In the genomic region with DNA sequence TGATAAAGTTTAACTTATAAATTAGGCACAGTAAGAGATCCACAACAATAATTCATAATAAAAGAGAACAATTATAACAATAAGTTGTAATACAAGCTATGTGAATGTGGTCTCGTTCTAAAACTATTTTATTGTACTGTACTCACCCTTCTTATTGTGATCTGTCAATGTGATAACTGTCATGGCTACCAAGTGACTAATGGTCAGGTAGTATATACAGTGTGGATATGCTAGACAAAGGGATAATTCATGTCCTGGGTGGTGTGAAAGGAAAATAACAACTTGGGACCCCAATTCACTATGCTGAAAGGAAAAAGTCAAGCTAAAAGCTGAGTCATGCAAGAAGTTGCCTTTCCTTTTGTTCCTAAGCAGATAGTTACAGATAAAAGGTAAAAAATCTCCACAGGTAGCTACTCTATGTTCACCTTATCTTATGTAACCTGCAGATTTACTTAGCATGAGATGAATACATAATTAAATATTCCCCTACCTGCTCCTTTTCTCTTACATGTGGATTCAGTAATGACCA, we compare ENCODE assay signal across 34 cellular contexts. TPM values are rescaled to one million over a fixed set of nuclear protein-coding genes. Genes with fewer than 3 reads are reported as not detected.
"Had no signal": no experiment of that assay in that cellular context is flagged by ENCODE, and none has a peak within 500 bp of the region (broad histone marks: within the 10 kb centered on the region; RNA-seq: fewer than 3 reads in every experiment).

No MANE protein-coding gene starts in this region.

- H3K27me3 ChIP-seq: gastroesophageal sphincter, right atrium auricular region, sigmoid colon, stomach, thyroid gland, vagina had no signal

- ATAC-seq: esophagus mucosa; gastroesophageal sphincter; heart right ventricle; left cardiac atrium; left lung; naive thymus-derived CD8-positive, alpha-beta T cell; stimulated activated effector memory CD8-positive, alpha-beta T cell treated with anti-CD3 and anti-CD28 coated beads, Interleukin-12 subunit alpha, Interleukin-12 subunit beta, amount 100 ng/mL, for 72 hours had no signal

- DNase-seq: dorsolateral prefrontal cortex; effector CD4-positive, alpha-beta T cell; foreskin fibroblast; heart right ventricle; hippocampal formation; left cardiac atrium; left lung; naive thymus-derived CD8-positive, alpha-beta T cell; nephron progenitor cell; nucleus accumbens; sigmoid colon; stimulated activated CD4-positive, alpha-beta T cell treated with anti-CD3 and anti-CD28 coated beads, Interleukin-2, amount 100 ng/mL, for 24 hours; stimulated activated CD4-positive, alpha-beta T cell treated with anti-CD3 and anti-CD28 coated beads, Interleukin-4, amount 100 ng/mL, for 24 hours; stimulated activated naive CD4-positive, alpha-beta T cell treated with Interleukin-2 at 50 U/mL for 16 hours; stomach; thyroid gland; trophoblast cell had no signal

- H3K27ac Mint-ChIP-seq: naive thymus-derived CD8-positive, alpha-beta T cell; nephron progenitor cell; stimulated activated effector memory CD8-positive, alpha-beta T cell treated with anti-CD3 and anti-CD28 coated beads, Interleukin-12 subunit alpha, Interleukin-12 subunit beta, amount 100 ng/mL, for 72 hours had no signal

- H3K9me3 Mint-ChIP-seq: naive thymus-derived CD8-positive, alpha-beta T cell; nephron progenitor cell; stimulated activated effector memory CD8-positive, alpha-beta T cell treated with anti-CD3 and anti-CD28 coated beads, Interleukin-12 subunit alpha, Interleukin-12 subunit beta, amount 100 ng/mL, for 72 hours had no signal

- H3K27ac ChIP-seq: dorsolateral prefrontal cortex, epithelial cell of prostate, gastroesophageal sphincter, heart right ventricle, left lung, prostate gland, right atrium auricular region, sigmoid colon, stomach, thyroid gland, vagina had no signal

- H3K4me3 Mint-ChIP-seq: naive thymus-derived CD8-positive, alpha-beta T cell; nephron progenitor cell; stimulated activated effector memory CD8-positive, alpha-beta T cell treated with anti-CD3 and anti-CD28 coated beads, Interleukin-12 subunit alpha, Interleukin-12 subunit beta, amount 100 ng/mL, for 72 hours had no signal

- H3K36me3 ChIP-seq: gastroesophageal sphincter, heart right ventricle, left lung, prostate gland, right atrium auricular region, sigmoid colon, stomach, thyroid gland, vagina had no signal

- H3K4me1 ChIP-seq: prostate gland had no signal

- H3K36me3 Mint-ChIP-seq: naive thymus-derived CD8-positive, alpha-beta T cell; stimulated activated effector memory CD8-positive, alpha-beta T cell treated with anti-CD3 and anti-CD28 coated beads, Interleukin-12 subunit alpha, Interleukin-12 subunit beta, amount 100 ng/mL, for 72 hours had no signal

- H3K4me3 ChIP-seq: dorsolateral prefrontal cortex, gastroesophageal sphincter, heart right ventricle, left lung, prostate gland, right atrium auricular region, sigmoid colon, stomach, thyroid gland, vagina had no signal

- H3K9me3 ChIP-seq: gastroesophageal sphincter, heart right ventricle, left lung, prostate gland, right atrium auricular region, sigmoid colon, stomach, thyroid gland, vagina had no signal

RNA-seq across cellular contexts. Expression of a gene that starts 10.7 kb away (rescaled TPM):
- total RNA-seq: esophagus mucosa; gastroesophageal sphincter; heart right ventricle; kidney epithelial cell; left cardiac atrium; left lung; lower leg skin; lung microvascular endothelial cell; mesenteric fat pad; myocyte; naive thymus-derived CD8-positive, alpha-beta T cell; osteocyte; prostate gland; right atrium auricular region; sigmoid colon; skeletal muscle tissue; stomach; subcutaneous adipose tissue; temporal lobe; thyroid gland; ureter; vagina had no signal
- polyA plus RNA-seq: heart right ventricle; naive thymus-derived CD8-positive, alpha-beta T cell had no signal

RNA-seq across cellular contexts. Expression of a gene that starts 19.6 kb away (rescaled TPM):
- total RNA-seq: osteocyte had no signal
